Comparison of ENCODE assay signal across 30 cellular contexts in the genomic region with DNA sequence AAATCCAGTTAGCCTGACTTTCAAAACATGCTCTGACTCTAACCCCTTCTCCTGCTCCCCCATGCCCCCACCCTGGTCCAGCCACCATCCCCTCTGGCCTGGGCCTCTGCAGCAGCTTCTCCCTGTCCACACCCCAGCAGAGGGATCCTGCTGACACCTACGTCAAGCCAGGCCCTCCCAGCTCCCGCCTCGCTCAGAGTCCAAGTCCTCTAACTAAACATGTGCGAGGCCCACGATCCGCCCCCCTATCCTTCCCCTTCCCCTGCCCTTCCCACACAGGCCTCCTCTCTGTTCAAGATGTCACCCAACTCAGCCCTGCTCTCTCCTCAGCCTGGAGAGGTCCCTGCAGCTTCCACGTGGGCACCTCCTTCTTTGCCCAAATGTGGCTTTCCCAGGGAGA. TPM values are rescaled to one million over a fixed set of nuclear protein-coding genes. Genes with fewer than 3 reads are reported as not detected.
DNase-seq lines count a peak whose midpoint lies in the region; ATAC-seq, FAIRE-seq and TF ChIP-seq lines count a peak whose summit lies in the region.
"Had no signal": no experiment of that assay in that cellular context is flagged by ENCODE, and none has a peak within 500 bp of the region (broad histone marks: within the 10 kb centered on the region; RNA-seq: fewer than 3 reads in every experiment).

No MANE protein-coding gene starts in this region.

- H3K9me3 Mint-ChIP-seq in activated naive CD8-positive, alpha-beta T cell treated with anti-CD3 and anti-CD28 coated beads, Interleukin-2, amount 50 U/mL, for 24 hours = no peaks in the 10 kb centered on the region
- no peaks in the 10 kb centered on the region for H3K9me3 Mint-ChIP-seq in stimulated activated naive B cell treated with anti-CD40 and anti-IgM and Interleukin-4, amounts not matched to agents 10 μg/mL and 1 μg/mL and 100 μg/mL, for 72 hours
- H3K9me3 Mint-ChIP-seq: activated CD4-positive, alpha-beta memory T cell treated with anti-CD3 and anti-CD28 coated beads for 36 hours; GM23338; naive B cell; WTC11 had no signal

- no peak for FAIRE-seq in frontal cortex (lab: Jason Lieb, UNC)
- FAIRE-seq: colon, K562 had no signal

- H3K27ac ChIP-seq in cardiac muscle cell (peak overlapping the region; percentile 51), OCI-LY1 (ENCODE audit: low read depth, low read length, poor library complexity, severe bottlenecking) (peak overlapping the region; percentile 11)
- H3K27ac ChIP-seq: brain microvascular endothelial cell, esophagus muscularis mucosa, RWPE1 had no signal

- H4K20me1 ChIP-seq in OCI-LY1 (ENCODE audit: insufficient read depth, low read length) = no peaks in the 10 kb centered on the region

- H3K27me3 Mint-ChIP-seq in activated naive CD8-positive, alpha-beta T cell treated with anti-CD3 and anti-CD28 coated beads, Interleukin-2, amount 50 U/mL, for 24 hours = no peaks in the 10 kb centered on the region
- H3K27me3 Mint-ChIP-seq in stimulated activated naive B cell treated with anti-CD40 and anti-IgM and Interleukin-4, amounts not matched to agents 10 μg/mL and 1 μg/mL and 100 μg/mL, for 72 hours = no peaks in the 10 kb centered on the region
- H3K27me3 Mint-ChIP-seq: activated CD4-positive, alpha-beta memory T cell treated with anti-CD3 and anti-CD28 coated beads for 36 hours; naive B cell had no signal

- no peaks in the 10 kb centered on the region; the same call in 1 of the 2 replicates for H3F3A ChIP-seq in OCI-LY1 (ENCODE audit: insufficient read depth, low read length)

- H3K79me2 ChIP-seq in OCI-LY1 (ENCODE audit: insufficient read depth, low read length) = no peaks in the 10 kb centered on the region

- H3K27ac Mint-ChIP-seq in activated naive CD8-positive, alpha-beta T cell treated with anti-CD3 and anti-CD28 coated beads, Interleukin-2, amount 50 U/mL, for 24 hours = peak overlapping the region; percentile 65
- peak overlapping the region; percentile 52 for H3K27ac Mint-ChIP-seq in stimulated activated naive B cell treated with anti-CD40 and anti-IgM and Interleukin-4, amounts not matched to agents 10 μg/mL and 1 μg/mL and 100 μg/mL, for 72 hours
- H3K27ac Mint-ChIP-seq: activated CD4-positive, alpha-beta memory T cell treated with anti-CD3 and anti-CD28 coated beads for 36 hours; WTC11 had no signal

- H3K27me3 ChIP-seq in cardiac muscle cell = no peaks in the 10 kb centered on the region
- H3K27me3 ChIP-seq in OCI-LY1 (ENCODE audit: insufficient read depth, low read length) = no peaks in the 10 kb centered on the region
- H3K27me3 ChIP-seq: brain microvascular endothelial cell, esophagus muscularis mucosa had no signal

- no peaks in the 10 kb centered on the region for H3K36me3 ChIP-seq in cardiac muscle cell
- peaks cover 56% of the 10 kb centered on the region for H3K36me3 ChIP-seq in OCI-LY1 (ENCODE audit: insufficient read depth, low read length)
- H3K36me3 ChIP-seq: brain microvascular endothelial cell had no signal

- ATAC-seq in activated naive CD8-positive, alpha-beta T cell treated with anti-CD3 and anti-CD28 coated beads, Interleukin-2, amount 50 U/mL, for 24 hours = no peak
- no peak for ATAC-seq in stimulated activated naive B cell treated with anti-CD40 and anti-IgM and Interleukin-4, amounts not matched to agents 10 μg/mL and 1 μg/mL and 100 μg/mL, for 72 hours (replicated peaks)
- ATAC-seq in HG03135 (IDR thresholded peaks at IDR 0.05; ENCODE audit: unreplicated experiment) = no peak
- ATAC-seq: GM23338, K562, WTC11 had no signal

- H3K36me3 Mint-ChIP-seq in activated naive CD8-positive, alpha-beta T cell treated with anti-CD3 and anti-CD28 coated beads, Interleukin-2, amount 50 U/mL, for 24 hours (ENCODE audit: low read depth) = peaks cover 58% of the 10 kb centered on the region
- H3K36me3 Mint-ChIP-seq in stimulated activated naive B cell treated with anti-CD40 and anti-IgM and Interleukin-4, amounts not matched to agents 10 μg/mL and 1 μg/mL and 100 μg/mL, for 72 hours = peaks cover 59 to 74% of the 10 kb centered on the region in 2 donors
- H3K36me3 Mint-ChIP-seq: WTC11 had no signal

- DNase-seq in cardiac muscle cell (ENCODE audit: low read depth in 1 of 2, low spot score in 1 of 2) (peak in 1 of 2 donors; percentile 71), cardiac septum (ENCODE audit: low spot score) (no peak), frontal cortex (ENCODE audit: low spot score in 2 of 2) (no peak)
- no peak for DNase-seq in activated naive CD8-positive, alpha-beta T cell treated with anti-CD3 and anti-CD28 coated beads, Interleukin-2, amount 50 U/mL, for 24 hours
- DNase-seq in stimulated activated naive B cell treated with anti-CD40 and anti-IgM and Interleukin-4, amounts not matched to agents 10 μg/mL and 1 μg/mL and 100 μg/mL, for 72 hours = no peak
- DNase-seq: activated CD4-positive, alpha-beta memory T cell treated with anti-CD3 and anti-CD28 coated beads for 36 hours; brain microvascular endothelial cell; DMS53; foreskin melanocyte; GDM1; mesendoderm; MM.1S; naive B cell; NCI-H1417; NCI-H2081; NCI-H226; NCI-H774; retina; SK-N-SH; stimulated activated CD4-positive, alpha-beta T cell treated with anti-CD3 and anti-CD28 coated beads, Interleukin-2, amount 100 ng/mL, for 48 hours; stimulated activated naive CD4-positive, alpha-beta T cell; T1000 had no signal

- no peaks in the 10 kb centered on the region for H3K9me2 ChIP-seq in OCI-LY1 (ENCODE audit: low read depth, low read length)
- H3K9me2 ChIP-seq: SK-N-SH had no signal

- H3K4me3 ChIP-seq in cardiac muscle cell (no peak overlapping the region), OCI-LY1 (ENCODE audit: low read depth, low read length, poor library complexity, severe bottlenecking) (no peak overlapping the region)
- H3K4me3 ChIP-seq: esophagus muscularis mucosa, GM23338, K562 had no signal

- H3K4me1 ChIP-seq in cardiac muscle cell (ENCODE audit: low read depth) (peaks cover 56% of the 10 kb centered on the region), OCI-LY1 (ENCODE audit: insufficient read depth, low read length, severe bottlenecking) (peaks cover 48% of the 10 kb centered on the region)
- H3K4me1 ChIP-seq: esophagus muscularis mucosa had no signal

- TF ChIP-seq CTCF in cardiac muscle cell (IDR thresholded peaks at IDR 0.05; ENCODE audit: low read depth, low read length) = no peak
- no peak for TF ChIP-seq CTCF in OCI-LY1 (IDR thresholded peaks at IDR 0.05; ENCODE audit: low read length)

- peaks cover 56% of the 10 kb centered on the region for H3K4me1 Mint-ChIP-seq in activated naive CD8-positive, alpha-beta T cell treated with anti-CD3 and anti-CD28 coated beads, Interleukin-2, amount 50 U/mL, for 24 hours
- H3K4me1 Mint-ChIP-seq in stimulated activated naive B cell treated with anti-CD40 and anti-IgM and Interleukin-4, amounts not matched to agents 10 μg/mL and 1 μg/mL and 100 μg/mL, for 72 hours = peaks cover 42 to 73% of the 10 kb centered on the region in 2 donors
- H3K4me1 Mint-ChIP-seq: GM23338, WTC11 had no signal

- H3K4me3 Mint-ChIP-seq in activated naive CD8-positive, alpha-beta T cell treated with anti-CD3 and anti-CD28 coated beads, Interleukin-2, amount 50 U/mL, for 24 hours = no peak overlapping the region
- H3K4me3 Mint-ChIP-seq in stimulated activated naive B cell treated with anti-CD40 and anti-IgM and Interleukin-4, amounts not matched to agents 10 μg/mL and 1 μg/mL and 100 μg/mL, for 72 hours = no peak overlapping the region
- H3K4me3 Mint-ChIP-seq: activated CD4-positive, alpha-beta memory T cell treated with anti-CD3 and anti-CD28 coated beads for 36 hours; GM23338; WTC11 had no signal

- H3K4me2 ChIP-seq in OCI-LY1 (ENCODE audit: low read length) = no peak overlapping the region
- H3K4me2 ChIP-seq: GM23338, SK-N-SH had no signal

- no peaks in the 10 kb centered on the region for H3K9me3 ChIP-seq in cardiac muscle cell (ENCODE audit: low read depth)
- H3K9me3 ChIP-seq in OCI-LY1 (ENCODE audit: low read length) = peaks cover 4% of the 10 kb centered on the region; the same call in 1 of the 2 replicates
- H3K9me3 ChIP-seq: esophagus muscularis mucosa, SK-N-SH had no signal

- no peak overlapping the region for H3K9ac ChIP-seq in OCI-LY1 (ENCODE audit: low read length)
- H3K9ac ChIP-seq: SK-N-SH had no signal

- no peak overlapping the region for H2AFZ ChIP-seq in OCI-LY1 (ENCODE audit: low read length)
- H2AFZ ChIP-seq: GM23338 had no signal

- intact Hi-C loops in cardiac septum (cut with DNase I) = no loop called here

RNA-seq across cellular contexts. Expression of a gene that starts 33.7 kb away (rescaled TPM):
- total RNA-seq in cardiac muscle cell (9.2 and 17.0 TPM in 2 replicates), cardiac septum (4.3 TPM), frontal cortex (0.41 TPM)
- 5.8 and 11.3 TPM in 2 replicates for polyA plus RNA-seq in cardiac muscle cell
